ENCODE assay signal across 2 cellular contexts in genomic region chr13:112918746-112919145, GRCh38.
TF ChIP-seq lines count a peak whose summit lies in the region.

No MANE protein-coding gene starts in this region.

TF ChIP-seq in HepG2, 621 proteins besides CTCF, POLR2A, EP300 and RAD21:
- no peak for TF ChIP-seq POLR2AphosphoS5 (IDR thresholded peaks at IDR 0.05; ENCODE audit: low read depth, low read length)
- no peak for TF ChIP-seq ZNF772 (CRISPR knock-in tag; IDR thresholded peaks at IDR 0.05)
- no peak for TF ChIP-seq ZNF652 (CRISPR knock-in tag; IDR thresholded peaks at IDR 0.05; ENCODE audit: borderline replicate concordance, low read depth)
- no peak for TF ChIP-seq ZXDC (CRISPR knock-in tag; IDR thresholded peaks at IDR 0.05)
- no peak for TF ChIP-seq REST (IDR thresholded peaks at IDR 0.05; ENCODE audit: borderline replicate concordance in 1 of 2, low read depth in 1 of 2, low read length in 2 of 2)
- TF ChIP-seq ZNF292 (CRISPR knock-in tag; IDR thresholded peaks at IDR 0.05; ENCODE audit: borderline replicate concordance, low read depth) = no peak
TF ChIP-seq in HepG2: peak in this region for 0.

TF ChIP-seq in GM23338, 12 proteins besides CTCF, POLR2A, EP300 and RAD21:
- TF ChIP-seq ZNF462 (CRISPR knock-in tag; IDR thresholded peaks at IDR 0.05) = no peak
- TF ChIP-seq JUNB (IDR thresholded peaks at IDR 0.05; ENCODE audit: unreplicated experiment) = no peak
- TF ChIP-seq ZNF331 (CRISPR knock-in tag; IDR thresholded peaks at IDR 0.05; ENCODE audit: low read depth) = no peak
- TF ChIP-seq EZH2phosphoT487 (IDR thresholded peaks at IDR 0.05; ENCODE audit: unreplicated experiment) = no peak
